13 cellular contexts compared by ENCODE assay signal in genomic region chr2:73852020-73852419, GRCh38. TPM values are rescaled to one million over a fixed set of nuclear protein-coding genes. Genes with fewer than 3 reads are reported as not detected.
DNase-seq lines count a peak whose midpoint lies in the region; ATAC-seq, FAIRE-seq and TF ChIP-seq lines count a peak whose summit lies in the region.
"Had no signal": no experiment of that assay in that cellular context is flagged by ENCODE, and none has a peak within 500 bp of the region (broad histone marks: within the 10 kb centered on the region; RNA-seq: fewer than 3 reads in every experiment).

No MANE protein-coding gene starts in this region.

- H3K9ac ChIP-seq in IMR-90 (ENCODE audit: low read depth, low read length) (no peak overlapping the region), HepG2 (ENCODE audit: insufficient read depth, low read depth, low read length) (no peak overlapping the region)

- H3K14ac ChIP-seq in IMR-90 (replicated peaks; ENCODE audit: low read depth, low read length), result peak overlapping the region; percentile 64; the same call in 1 of the 2 replicates

- H3K56ac ChIP-seq in IMR-90 (ENCODE audit: extremely low read depth, insufficient read depth, low read length), result no peak overlapping the region

- H4K8ac ChIP-seq in IMR-90 (ENCODE audit: low read depth in 2 of 2, low read length in 2 of 2), result peak overlapping the region in 1 of 2 experiments; percentile 59; a peak in 1 of 4 replicates

- TF ChIP-seq EP300 in HepG2 (IDR thresholded peaks at IDR 0.05; ENCODE audit: low read depth in 2 of 2, low read length in 2 of 2) (no peak), HepG2 (CRISPR knock-in tag; IDR thresholded peaks at IDR 0.05; ENCODE audit: borderline replicate concordance) (no peak)

- no peaks in the 10 kb centered on the region for H3K27me3 ChIP-seq in IMR-90 (ENCODE audit: control insufficient read depth, insufficient read depth, low read length)
- H3K27me3 ChIP-seq in bronchial epithelial cell (ENCODE audit: control insufficient read depth, insufficient read depth, low read length), result no peaks in the 10 kb centered on the region
- no peaks in the 10 kb centered on the region for H3K27me3 ChIP-seq in HepG2 (ENCODE audit: control insufficient read depth in 1 of 2, insufficient read depth in 2 of 2, low read length in 2 of 2)
- H3K27me3 ChIP-seq: sigmoid colon had no signal

- H3K4me3 ChIP-seq in IMR-90 (ENCODE audit: insufficient read depth, low read depth, low read length), result no peak overlapping the region
- no peak overlapping the region for H3K4me3 ChIP-seq in bronchial epithelial cell (ENCODE audit: low read depth, low read length)
- H3K4me3 ChIP-seq in HepG2 (replicated peaks in 1 of 3; ENCODE audit: insufficient read depth in 1 of 3, low read depth in 2 of 3, low read length in 3 of 3), result no peak overlapping the region
- H3K4me3 ChIP-seq: GM12878, sigmoid colon had no signal

- H3K4me3 Mint-ChIP-seq in type B pancreatic cell, result no peak overlapping the region
- H3K4me3 Mint-ChIP-seq: naive thymus-derived CD8-positive, alpha-beta T cell had no signal

- no peak overlapping the region for H3K27ac ChIP-seq in IMR-90 (ENCODE audit: insufficient read depth, low read length)
- no peak overlapping the region for H3K27ac ChIP-seq in HepG2 (ENCODE audit: extremely low read length, insufficient read depth, low read length)

- H3K4me1 Mint-ChIP-seq in type B pancreatic cell (ENCODE audit: unreplicated experiment), result no peaks in the 10 kb centered on the region

- TF ChIP-seq POLR2A in IMR-90 (IDR thresholded peaks at IDR 0.05; ENCODE audit: low read depth, low read length) (no peak), HepG2 (IDR thresholded peaks at IDR 0.05; ENCODE audit: insufficient read depth in 1 of 2, low read depth in 2 of 2, low read length in 2 of 2) (no peak)

- ATAC-seq in IMR-90 (ENCODE audit: low read depth), result peak; percentile 84
- no peak for ATAC-seq in HepG2
- ATAC-seq: naive thymus-derived CD8-positive, alpha-beta T cell had no signal

- no peaks in the 10 kb centered on the region for H3K27me3 Mint-ChIP-seq in type B pancreatic cell
- H3K27me3 Mint-ChIP-seq: naive thymus-derived CD8-positive, alpha-beta T cell had no signal

- POLR2A ChIA-PET in IMR-90 (lab: Charles Lee; ENCODE audit: unreplicated experiment) (no interaction called here), HepG2 (lab: Yijun Ruan, JAX) (no interaction called here)

- peaks cover 9% of the 10 kb centered on the region for H3K9me1 ChIP-seq in IMR-90 (ENCODE audit: insufficient read depth, low read length)

- peak overlapping the region; percentile 64; the same call in 1 of the 2 replicates for H3K18ac ChIP-seq in IMR-90 (ENCODE audit: low read depth, low read length)

- dilution Hi-C loops in IMR-90 (cut with HindIII; ENCODE audit: low sequenced_read_pairs, unreplicated experiment), result no loop called here

- peak overlapping the region; percentile 87 for H2BK120ac ChIP-seq in IMR-90 (ENCODE audit: low read depth, low read length)

- CTCF ChIA-PET in IMR-90 (lab: Yijun Ruan, JAX) (no interaction called here), HepG2 (lab: Yijun Ruan, JAX; ENCODE audit: low intra/inter-chr PET ratio, low total read pairs) (no interaction called here)

- no peaks in the 10 kb centered on the region for H3K9me3 ChIP-seq in IMR-90 (ENCODE audit: control insufficient read depth, insufficient read depth, low read length)
- H3K9me3 ChIP-seq in HepG2 (ENCODE audit: low read length), result no peaks in the 10 kb centered on the region
- H3K9me3 ChIP-seq: sigmoid colon had no signal

- peak overlapping the region; percentile 88 for H2BK20ac ChIP-seq in IMR-90 (ENCODE audit: low read depth, low read length)

- H3K36me3 ChIP-seq in IMR-90 (ENCODE audit: control insufficient read depth, insufficient read depth, low read length) (peaks cover 45% of the 10 kb centered on the region), bronchial epithelial cell (ENCODE audit: control insufficient read depth, insufficient read depth, low read length) (peaks cover 26% of the 10 kb centered on the region), HepG2 (replicated peaks in 1 of 2; ENCODE audit: control insufficient read depth in 1 of 2, insufficient read depth in 2 of 2, low read length in 2 of 2) (peaks cover 34 to 79% of the 10 kb centered on the region in 2 experiments)

- 0 out of 2 replicates have a peak overlapping the region, but pooled peaks have one; percentile 2 for H4K5ac ChIP-seq in IMR-90 (ENCODE audit: low read depth, low read length)

- no peak for TF ChIP-seq RAD21 in IMR-90 (IDR thresholded peaks at IDR 0.05; ENCODE audit: low read length)
- TF ChIP-seq RAD21 in HepG2 (CRISPR knock-in tag; IDR thresholded peaks at IDR 0.05), result no peak

- DNase-seq in CD1c-positive myeloid dendritic cell (ENCODE audit: extremely low spot score) (peak; percentile 22), IMR-90 (peak; percentile 90), bronchial epithelial cell (ENCODE audit: low read depth) (peak; percentile 96), HepG2 (ENCODE audit: low spot score) (no peak), NCI-H1417 treated with DMSO at 0.1 percent for 48 hours (lab: John Stamatoyannopoulos, UW) (no peak), GM19240 (ENCODE audit: insufficient read length, low spot score) (no peak), type B pancreatic cell (ENCODE audit: extremely low spot score, unreplicated experiment) (no peak)
- DNase-seq in stimulated activated CD8-positive, alpha-beta memory T cell treated with anti-CD3 and anti-CD28 coated beads, Interleukin-4, amount 100 ng/mL, for 48 hours, result no peak
- DNase-seq: naive thymus-derived CD8-positive, alpha-beta T cell; sigmoid colon had no signal

- H2BK5ac ChIP-seq in IMR-90 (ENCODE audit: low read depth, low read length, poor library complexity, severe bottlenecking), result peak overlapping the region; percentile 54

- H2AK9ac ChIP-seq in IMR-90 (replicated peaks; ENCODE audit: low read depth, low read length, poor library complexity), result no peak overlapping the region

- in situ Hi-C loops in IMR-90 (cut with MboI; ENCODE audit: low sequenced_read_pairs), result no loop called here
- in situ Hi-C loops in HepG2 (cut with HindIII; ENCODE audit: extremely low pct_ligation_motif_present, low pct_unique_long_range_greater_than_20kb), result no loop called here

- peak overlapping the region; percentile 81; the same call in 2 of the 3 replicates for H2BK15ac ChIP-seq in IMR-90 (ENCODE audit: low read depth, low read length)

- H3K4me2 ChIP-seq in IMR-90 (ENCODE audit: low read depth, low read length), result no peak overlapping the region; the same call in 1 of the 2 replicates
- H3K4me2 ChIP-seq in HepG2 (ENCODE audit: low read depth, low read length), result no peak overlapping the region

- peak overlapping the region; percentile 75 for H3K4ac ChIP-seq in IMR-90 (ENCODE audit: low read depth, low read length)

- TF ChIP-seq CTCF in IMR-90 (conservative IDR thresholded peaks at IDR 0.05; ENCODE audit: low read depth, low read length) (no peak), bronchial epithelial cell (IDR thresholded peaks at IDR 0.05; ENCODE audit: insufficient read depth, low read length, severe bottlenecking) (no peak), HepG2 (CRISPR knock-in tag; IDR thresholded peaks at IDR 0.05) (no peak), type B pancreatic cell (conservative IDR thresholded peaks at IDR 0.05) (no peak)

- H3K9me3 Mint-ChIP-seq in type B pancreatic cell, result no peaks in the 10 kb centered on the region
- H3K9me3 Mint-ChIP-seq: naive thymus-derived CD8-positive, alpha-beta T cell had no signal

- H2AK5ac ChIP-seq in IMR-90 (ENCODE audit: low read depth, low read length), result peak overlapping the region; percentile 87; the same call in 1 of the 2 replicates

- H3K4me1 ChIP-seq in IMR-90 (ENCODE audit: control insufficient read depth, insufficient read depth, low read length) (peaks cover 9% of the 10 kb centered on the region), HepG2 (ENCODE audit: insufficient read depth, low read length) (no peaks in the 10 kb centered on the region)

- no peak for FAIRE-seq in bronchial epithelial cell (lab: Jason Lieb, UNC)
- FAIRE-seq in HepG2 (lab: Jason Lieb, UNC), result no peak
- FAIRE-seq: endometrium, GM12878 had no signal

- 0 out of 2 replicates have a peak, but pooled peaks cover 5% of the 10 kb centered on the region for H4K20me1 ChIP-seq in IMR-90 (ENCODE audit: insufficient read depth, low read length)
- no peaks in the 10 kb centered on the region for H4K20me1 ChIP-seq in HepG2 (ENCODE audit: insufficient read depth, low read length)

- no TSS peak for BruUV-seq in IMR-90 (replicated peaks; lab: Mats Ljungman, UMichigan)
- BruUV-seq in HepG2 (replicated peaks; lab: Mats Ljungman, UMichigan), result no TSS peak

- H2AFZ ChIP-seq in IMR-90 (replicated peaks; ENCODE audit: low read length, poor library complexity) (no peak overlapping the region), HepG2 (ENCODE audit: low read length) (no peak overlapping the region)

- no peak overlapping the region for H3K27ac Mint-ChIP-seq in type B pancreatic cell

- no peak overlapping the region; the same call in 1 of the 2 replicates for H3K23ac ChIP-seq in IMR-90 (ENCODE audit: low read depth, low read length)

- intact Hi-C loops in IMR-90 (cut with micrococcal nuclease) (no loop called here), HepG2 (cut with micrococcal nuclease; ENCODE audit: unreplicated experiment) (no loop called here)

- peak overlapping the region; percentile 74; the same call in 1 of the 2 replicates for H4K91ac ChIP-seq in IMR-90 (ENCODE audit: insufficient read depth, low read depth, low read length)

- H3K36me3 Mint-ChIP-seq in type B pancreatic cell, result peaks cover 23% of the 10 kb centered on the region

- peaks cover 0 to 16% of the 10 kb centered on the region in 2 experiments; a peak in 2 of 4 replicates for H3K79me1 ChIP-seq in IMR-90 (ENCODE audit: low read depth in 1 of 2, low read length in 2 of 2)

- no peaks in the 10 kb centered on the region for H3K79me2 ChIP-seq in HepG2 (ENCODE audit: insufficient read depth, low read length)

RNA-seq across cellular contexts. Expression of gene STAMBP, which starts 23.3 kb away (rescaled TPM):
- total RNA-seq in IMR-90 (2012; rRNA removed) (33.9 and 38.7 TPM in 2 replicates), bronchial epithelial cell (24.0 and 36.4 TPM in 2 replicates), HepG2 (2016; rRNA removed; fragmentation: Illumina TruSeq; extraction: Trizol) (53.2 and 85.0 TPM in 2 replicates), type B pancreatic cell (ENCODE audit: low replicate concordance) (39.0 and 41.0 TPM in 2 replicates)
- polyA plus RNA-seq in IMR-90 (2012; rRNA removed) (29.7 and 29.8 TPM in 2 replicates), HepG2 (2011; rRNA removed) (45.2 and 49.6 TPM in 2 replicates)
- 19.1 and 24.1 TPM in 2 replicates for polyA plus RNA-seq in IMR-90 (2012; cell fraction: cytosol; rRNA removed)
- polyA plus RNA-seq in IMR-90 (2012; cell fraction: nucleus; rRNA removed; ENCODE audit: low replicate concordance), result 11.1 and 26.9 TPM in 2 replicates
- total RNA-seq in HepG2 (2016; cell fraction: cytosol; rRNA removed; fragmentation: Illumina TruSeq; extraction: Trizol; ENCODE audit: low read depth), result 14.5 and 16.7 TPM in 2 replicates
- total RNA-seq in HepG2 (2016; cell fraction: insoluble cytoplasmic fraction; rRNA removed; fragmentation: Illumina TruSeq; extraction: Trizol), result 55.9 and 77.3 TPM in 2 replicates
- 37.7 and 40.2 TPM in 2 replicates for total RNA-seq in HepG2 (2016; cell fraction: membrane; rRNA removed; fragmentation: Illumina TruSeq; extraction: Trizol)
- 22.6 and 27.3 TPM in 2 replicates for total RNA-seq in HepG2 (2016; cell fraction: nucleus; rRNA removed; fragmentation: Illumina TruSeq; extraction: Trizol)
- 45.4 and 45.5 TPM in 2 replicates for polyA plus RNA-seq in HepG2 (2011; cell fraction: cytosol; rRNA removed)
- 28.3 and 31.6 TPM in 2 replicates for polyA plus RNA-seq in HepG2 (2011; cell fraction: nucleus; rRNA removed)
- polyA plus RNA-seq in HepG2 (2012), result 42.0 and 47.4 TPM in 2 replicates
- 14.9 and 19.3 TPM in 2 replicates for polyA plus RNA-seq in HepG2 (2016; cell fraction: cytosol; fragmentation: Illumina TruSeq; extraction: Trizol; ENCODE audit: low read depth)
- polyA plus RNA-seq in HepG2 (2016; cell fraction: insoluble cytoplasmic fraction; fragmentation: Illumina TruSeq; extraction: Trizol; ENCODE audit: low read depth), result 101 and 102 TPM in 2 replicates
- 40.1 and 47.1 TPM in 2 replicates for polyA plus RNA-seq in HepG2 (2016; cell fraction: membrane; fragmentation: Illumina TruSeq; extraction: Trizol; ENCODE audit: low read depth)
- polyA plus RNA-seq in HepG2 (2016; cell fraction: nucleus; fragmentation: Illumina TruSeq; extraction: Trizol; ENCODE audit: insufficient read depth, low read depth), result 60.5 and 61.0 TPM in 2 replicates
- 48.4 and 50.1 TPM in 2 replicates for polyA minus RNA-seq in HepG2 (2011; rRNA and poly(A)+ RNA removed; ENCODE audit: low replicate concordance)
- 26.0 and 29.4 TPM in 2 replicates for polyA minus RNA-seq in HepG2 (2011; cell fraction: cytosol; rRNA and poly(A)+ RNA removed)
- 27.8 and 34.1 TPM in 2 replicates for polyA minus RNA-seq in HepG2 (2011; cell fraction: nucleus; rRNA and poly(A)+ RNA removed)

RNA-seq across cellular contexts. Expression of gene ACTG2, which starts 40.8 kb away (rescaled TPM):
- 349 and 523 TPM in 2 replicates for total RNA-seq in IMR-90 (2012; rRNA removed)
- 887 and 899 TPM in 2 replicates for polyA plus RNA-seq in IMR-90 (2012; rRNA removed)
- 644 and 1,415 TPM in 2 replicates for polyA plus RNA-seq in IMR-90 (2012; cell fraction: cytosol; rRNA removed)
- 237 and 431 TPM in 2 replicates for polyA plus RNA-seq in IMR-90 (2012; cell fraction: nucleus; rRNA removed; ENCODE audit: low replicate concordance)
- total RNA-seq in bronchial epithelial cell, result not detected in 2 replicates
- total RNA-seq in HepG2 (2016; rRNA removed; fragmentation: Illumina TruSeq; extraction: Trizol), result 0.13 and 0.14 TPM in 2 replicates
- total RNA-seq in HepG2 (2016; cell fraction: cytosol; rRNA removed; fragmentation: Illumina TruSeq; extraction: Trizol; ENCODE audit: low read depth), result not detected in 2 replicates
- total RNA-seq in HepG2 (2016; cell fraction: insoluble cytoplasmic fraction; rRNA removed; fragmentation: Illumina TruSeq; extraction: Trizol), result 0.06 and 0.43 TPM in 2 replicates
- 0.15 TPM in 1 of 2 replicates, not detected in the other for total RNA-seq in HepG2 (2016; cell fraction: membrane; rRNA removed; fragmentation: Illumina TruSeq; extraction: Trizol)
- total RNA-seq in HepG2 (2016; cell fraction: nucleus; rRNA removed; fragmentation: Illumina TruSeq; extraction: Trizol), result 0.28 TPM in 1 of 2 replicates, not detected in the other
- not detected in 2 replicates for polyA plus RNA-seq in HepG2 (2011; rRNA removed)
- 0.04 and 0.05 TPM in 2 replicates for polyA plus RNA-seq in HepG2 (2011; cell fraction: cytosol; rRNA removed)
- polyA plus RNA-seq in HepG2 (2011; cell fraction: nucleus; rRNA removed), result not detected in 2 replicates
- 0.12 TPM in 1 of 2 replicates, not detected in the other for polyA plus RNA-seq in HepG2 (2012)
- polyA plus RNA-seq in HepG2 (2016; cell fraction: cytosol; fragmentation: Illumina TruSeq; extraction: Trizol; ENCODE audit: low read depth), result 0.11 and 0.15 TPM in 2 replicates
- 0.32 and 0.35 TPM in 2 replicates for polyA plus RNA-seq in HepG2 (2016; cell fraction: insoluble cytoplasmic fraction; fragmentation: Illumina TruSeq; extraction: Trizol; ENCODE audit: low read depth)
- not detected in 2 replicates for polyA plus RNA-seq in HepG2 (2016; cell fraction: membrane; fragmentation: Illumina TruSeq; extraction: Trizol; ENCODE audit: low read depth)
- polyA plus RNA-seq in HepG2 (2016; cell fraction: nucleus; fragmentation: Illumina TruSeq; extraction: Trizol; ENCODE audit: insufficient read depth, low read depth), result 0.45 and 0.98 TPM in 2 replicates
- 0.28 TPM in 1 of 2 replicates, not detected in the other for polyA minus RNA-seq in HepG2 (2011; rRNA and poly(A)+ RNA removed; ENCODE audit: low replicate concordance)
- not detected in 2 replicates for polyA minus RNA-seq in HepG2 (2011; cell fraction: cytosol; rRNA and poly(A)+ RNA removed)
- polyA minus RNA-seq in HepG2 (2011; cell fraction: nucleus; rRNA and poly(A)+ RNA removed), result not detected in 2 replicates
- 4.2 and 13.7 TPM in 2 replicates for total RNA-seq in type B pancreatic cell (ENCODE audit: low replicate concordance)
- total RNA-seq: naive thymus-derived CD8-positive, alpha-beta T cell; T-helper 1 cell treated with Interleukin-12 subunit alpha and Interleukin-12 subunit beta and Interleukin-4 antibody, amounts not matched to agents 30 ng/mL and 1 ng/mL, for 36 hours had no signal

Comparison
In these comparisons a context has a peak if more than half of its experiments do, and no peak if none do; other contexts are left out.
1. DNase-seq: peak in CD1c-positive myeloid dendritic cell (single experiment), IMR-90 (single experiment) and bronchial epithelial cell (single experiment); none in HepG2 (single experiment), NCI-H1417 treated with DMSO at 0.1 percent for 48 hours (single experiment), stimulated activated CD8-positive, alpha-beta memory T cell treated with anti-CD3 and anti-CD28 coated beads, Interleukin-4, amount 100 ng/mL, for 48 hours (single experiment), GM19240 (single experiment) and type B pancreatic cell (single experiment).
2. RNA of gene ACTG2, which starts 40.8 kb away (total RNA-seq): 349 to 523 TPM in IMR-90; 4.2 to 13.7 TPM in type B pancreatic cell, 0.06 to 0.43 TPM in HepG2 and not detected in bronchial epithelial cell; every median in the first group is over 10 times any median in the second.